In the genomic region with DNA sequence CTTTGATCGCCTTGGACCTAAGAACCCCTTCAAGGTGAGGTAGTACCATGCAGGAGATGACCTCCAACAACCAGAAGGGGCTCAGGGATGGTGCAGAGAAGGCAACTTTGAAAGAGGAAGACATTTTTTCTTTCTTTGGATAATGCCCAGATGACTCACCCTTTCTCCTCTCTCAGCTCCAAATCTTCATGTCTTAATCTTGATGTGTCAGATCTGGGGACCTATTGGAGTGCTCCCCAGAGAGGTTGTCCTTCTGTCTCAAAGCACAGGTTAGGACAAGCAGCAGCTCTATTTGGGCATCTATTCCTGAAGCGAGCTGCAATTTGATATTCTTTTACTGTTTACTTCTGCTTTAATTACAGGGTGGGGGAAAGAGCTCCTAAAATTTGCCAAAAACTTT, we compare ENCODE assay signal across 13 cellular contexts.
DNase-seq lines count a peak whose midpoint lies in the region; ATAC-seq and TF ChIP-seq lines count a peak whose summit lies in the region.
"Had no signal": no experiment of that assay in that cellular context is flagged by ENCODE, and none has a peak within 500 bp of the region (broad histone marks: within the 10 kb centered on the region; RNA-seq: fewer than 3 reads in every experiment).

No MANE protein-coding gene starts in this region.

- TF ChIP-seq POLR2A in breast epithelium (IDR thresholded peaks at IDR 0.05) (no peak), vagina (IDR thresholded peaks at IDR 0.05) (no peak)

- H3K9me3 Mint-ChIP-seq in MCF 10A (ENCODE audit: unreplicated experiment) = no peaks in the 10 kb centered on the region

- H3K27ac ChIP-seq in breast epithelium (peak overlapping the region in 1 of 2 donors; percentile 42), right cardiac atrium (ENCODE audit: low read length) (peak overlapping the region; percentile 72), vagina (no peak overlapping the region)

- H3K4me1 ChIP-seq in breast epithelium (peaks cover 0 to 7% of the 10 kb centered on the region in 2 donors), right cardiac atrium (ENCODE audit: control insufficient read depth, insufficient read depth, low read length) (peaks cover 11% of the 10 kb centered on the region), vagina (peaks cover 41% of the 10 kb centered on the region)

- H3K27me3 ChIP-seq in breast epithelium (no peaks in the 10 kb centered on the region), right cardiac atrium (ENCODE audit: control insufficient read depth, insufficient read depth) (no peaks in the 10 kb centered on the region), vagina (no peaks in the 10 kb centered on the region)

- no peak overlapping the region for H3K4me3 Mint-ChIP-seq in MCF 10A (ENCODE audit: unreplicated experiment)
- H3K4me3 Mint-ChIP-seq: H9 had no signal

- CTCF ChIA-PET in MCF 10A (lab: Yijun Ruan, JAX) = interaction anchor here (0.5 to 2.4 kb wide), 5 partner anchors 10 to 252 kb away, joined by 3 to 7 read pairs (median 3); no protein-coding TSS in a partner anchor

- TF ChIP-seq CTCF in MCF 10A (IDR thresholded peaks at IDR 0.05; ENCODE audit: unreplicated experiment) = no peak
- no peak for TF ChIP-seq CTCF in breast epithelium (IDR thresholded peaks at IDR 0.05)
- no peak for TF ChIP-seq CTCF in vagina (IDR thresholded peaks at IDR 0.05)

- WGBS in right cardiac atrium = 72% methylated on average over 2 of the region's 2 CpGs

- no TSS peak for BruUV-seq in MCF 10A (replicated peaks; lab: Mats Ljungman, UMichigan)

- peaks cover 0 to 5% of the 10 kb centered on the region in 2 donors for H3K9me3 ChIP-seq in breast epithelium
- no peaks in the 10 kb centered on the region for H3K9me3 ChIP-seq in right cardiac atrium (ENCODE audit: control insufficient read depth, low read length)
- H3K9me3 ChIP-seq in vagina = no peaks in the 10 kb centered on the region

- intact Hi-C loops in MCF 10A (cut with micrococcal nuclease) = no loop called here
- intact Hi-C loops in breast epithelium (cut with DNase I; ENCODE audit: low total_unique reads) = no loop called here
- intact Hi-C loops in right cardiac atrium (cut with DNase I) = loop anchor here in 1 of 4 donors (10.0 kb wide), 1 partner anchor 229 kb away; a partner anchor contains a TSS
- intact Hi-C loops in vagina (cut with DNase I) = no loop called here

- H3K27ac Mint-ChIP-seq in MCF 10A (ENCODE audit: low read depth, unreplicated experiment) = no peak overlapping the region
- H3K27ac Mint-ChIP-seq: activated T-cell treated with anti-CD3 and anti-CD28 coated beads, Interleukin-2, amount 50 U/mL, for 72 hours; H9 had no signal

- H3K36me3 ChIP-seq in breast epithelium (no peaks in the 10 kb centered on the region), vagina (no peaks in the 10 kb centered on the region)

- H3K4me3 ChIP-seq in breast epithelium (no peak overlapping the region), right cardiac atrium (ENCODE audit: low read length) (no peak overlapping the region), vagina (peak overlapping the region; percentile 14 to 30)

- peak; percentile 71 for DNase-seq in MCF 10A (ENCODE audit: unreplicated experiment)
- no peak for DNase-seq in breast epithelium (ENCODE audit: low spot score in 2 of 2)
- peak; percentile 36 for DNase-seq in astrocyte of the hippocampus (ENCODE audit: low read depth, low spot score)
- no peak for DNase-seq in right cardiac atrium
- DNase-seq in vagina (ENCODE audit: extremely low spot score in 2 of 2) = no peak
- DNase-seq in middle frontal gyrus (ENCODE audit: extremely low spot score, low spot score) = no peak
- DNase-seq in putamen (ENCODE audit: low spot score) = no peak
- DNase-seq: activated T-cell treated with anti-CD3 and anti-CD28 coated beads, Interleukin-2, amount 50 U/mL, for 72 hours; glutamatergic neuron; H9; NCI-H1417 treated with DMSO at 0.1 percent for 48 hours; stimulated activated CD8-positive, alpha-beta memory T cell treated with anti-CD3 and anti-CD28 coated beads, Interleukin-4, amount 100 ng/mL, for 48 hours had no signal

- ATAC-seq in right cardiac atrium (peak in 1 of 2 donors; percentile 24), HG02973 (IDR thresholded peaks at IDR 0.05; ENCODE audit: unreplicated experiment) (no peak)
- ATAC-seq: activated T-cell treated with anti-CD3 and anti-CD28 coated beads, Interleukin-2, amount 50 U/mL, for 72 hours had no signal

- no peaks in the 10 kb centered on the region for H3K36me3 Mint-ChIP-seq in MCF 10A (ENCODE audit: insufficient read depth, unreplicated experiment)

- no peaks in the 10 kb centered on the region for H3K27me3 Mint-ChIP-seq in MCF 10A (ENCODE audit: insufficient read depth, unreplicated experiment)

- POLR2A ChIA-PET in MCF 10A (lab: Yijun Ruan, JAX) = interaction anchor here (0.6 to 1.6 kb wide), 6 partner anchors 9 to 245 kb away, joined by 3 to 4 read pairs (median 3); no protein-coding TSS in a partner anchor

- peaks cover 6% of the 10 kb centered on the region for H3K4me1 Mint-ChIP-seq in MCF 10A (ENCODE audit: insufficient read depth, unreplicated experiment)

Comparison
In these comparisons a context has a peak if more than half of its experiments do, and no peak if none do; other contexts are left out.
1. DNase-seq: peak in MCF 10A (single experiment) and astrocyte of the hippocampus (single experiment); none in breast epithelium (0 of 2), right cardiac atrium (0 of 3), vagina (0 of 2), middle frontal gyrus (single experiment) and putamen (single experiment).
2. H3K4me3 ChIP-seq: peak in vagina (2 of 2); none in breast epithelium (0 of 3) and right cardiac atrium (single experiment).